Comparison of ENCODE assay signal across 12 cellular contexts in the genomic region with DNA sequence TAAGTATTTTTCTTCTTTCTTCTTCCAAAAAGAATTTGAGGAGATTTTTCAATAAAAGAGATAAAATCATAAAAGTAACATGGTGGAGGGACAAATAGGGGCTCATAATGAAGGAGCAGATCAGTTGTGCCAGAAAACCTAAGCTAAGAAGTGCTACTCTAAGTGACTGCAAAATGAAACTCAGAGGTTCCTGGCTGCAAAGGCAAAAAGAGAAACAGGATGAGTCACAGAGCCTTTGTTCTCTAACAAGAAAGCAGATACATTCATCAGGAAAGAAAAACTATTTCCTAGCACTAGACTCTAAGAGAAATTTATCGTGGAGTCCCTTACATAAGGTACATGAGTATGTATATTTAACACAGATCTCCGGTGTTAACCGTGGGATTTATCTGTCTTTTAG. TPM values are rescaled to one million over a fixed set of nuclear protein-coding genes. Genes with fewer than 3 reads are reported as not detected.
DNase-seq lines count a peak whose midpoint lies in the region; ATAC-seq lines count a peak whose summit lies in the region.
"Had no signal": no experiment of that assay in that cellular context is flagged by ENCODE, and none has a peak within 500 bp of the region (broad histone marks: within the 10 kb centered on the region; RNA-seq: fewer than 3 reads in every experiment).

No MANE protein-coding gene starts in this region.

- DNase-seq in activated CD4-positive, CD25-positive, alpha-beta regulatory T cell (lab: John Stamatoyannopoulos, UW): no peak
- DNase-seq in Daoy (ENCODE audit: low read depth): peak; percentile 12
- DNase-seq in T-helper 2 cell treated with Interferon-gamma antibody and Interleukin-4, amounts not matched to agents 5 μg/mL and 100 μg/mL, for 36 hours (ENCODE audit: low spot score): no peak
- DNase-seq in NCI-H1417 treated with DMSO at 0.1 percent for 48 hours (lab: John Stamatoyannopoulos, UW): no peak
- DNase-seq: NCI-H1694, NCI-H748 treated with DMSO at 0.1 percent for 48 hours, right lobe of liver had no signal

- H3K27ac Mint-ChIP-seq in T-helper 2 cell treated with Interferon-gamma antibody and Interleukin-4, amounts not matched to agents 5 μg/mL and 100 μg/mL, for 36 hours: peak overlapping the region; percentile 27

- H3K36me3 Mint-ChIP-seq in T-helper 2 cell treated with Interferon-gamma antibody and Interleukin-4, amounts not matched to agents 5 μg/mL and 100 μg/mL, for 36 hours (ENCODE audit: low read depth): no peaks in the 10 kb centered on the region

- peak; percentile 65 to 85 for ATAC-seq in activated CD4-positive, CD25-positive, alpha-beta regulatory T cell treated with anti-CD3 and anti-CD28 coated beads, Interleukin-2, amount 50 U/mL, for 24 hours
- ATAC-seq in esophagus mucosa (peak; percentile 61), GM21381 (IDR thresholded peaks at IDR 0.05; ENCODE audit: unreplicated experiment) (no peak), GM18520 (IDR thresholded peaks at IDR 0.05; ENCODE audit: unreplicated experiment) (no peak)
- ATAC-seq: Right ventricle myocardium inferior had no signal

- peaks cover 4% of the 10 kb centered on the region for H3K9me3 Mint-ChIP-seq in T-helper 2 cell treated with Interferon-gamma antibody and Interleukin-4, amounts not matched to agents 5 μg/mL and 100 μg/mL, for 36 hours

- H3K4me3 Mint-ChIP-seq in T-helper 2 cell treated with Interferon-gamma antibody and Interleukin-4, amounts not matched to agents 5 μg/mL and 100 μg/mL, for 36 hours: peak overlapping the region; percentile 14

- H3K27me3 Mint-ChIP-seq in T-helper 2 cell treated with Interferon-gamma antibody and Interleukin-4, amounts not matched to agents 5 μg/mL and 100 μg/mL, for 36 hours (ENCODE audit: low read depth): no peaks in the 10 kb centered on the region

- peaks cover 21% of the 10 kb centered on the region for H3K4me1 Mint-ChIP-seq in T-helper 2 cell treated with Interferon-gamma antibody and Interleukin-4, amounts not matched to agents 5 μg/mL and 100 μg/mL, for 36 hours (ENCODE audit: low read depth)

RNA-seq across cellular contexts. Expression of gene TSHZ2, which starts 49.8 kb away (rescaled TPM):
- total RNA-seq in Daoy (2014; rRNA removed; shearing (Covaris generic)): 0.57 and 1.3 TPM in 2 replicates
- 10.3 TPM for total RNA-seq in esophagus mucosa

Comparison
In these comparisons a context has a peak if more than half of its experiments do, and no peak if none do; other contexts are left out.
1. ATAC-seq: peak in activated CD4-positive, CD25-positive, alpha-beta regulatory T cell treated with anti-CD3 and anti-CD28 coated beads, Interleukin-2, amount 50 U/mL, for 24 hours (2 of 2) and esophagus mucosa (single experiment); none in GM21381 (single experiment) and GM18520 (single experiment).